8 cellular contexts compared by ENCODE assay signal in genomic region chr5:43066799-43067741, GRCh38. TPM values are rescaled to one million over a fixed set of nuclear protein-coding genes. Genes with fewer than 3 reads are reported as not detected.
DNase-seq lines count a peak whose midpoint lies in the region; ATAC-seq and TF ChIP-seq lines count a peak whose summit lies in the region.

No MANE protein-coding gene starts in this region.

- peak overlapping the region; percentile 71 for H3K4me3 ChIP-seq in colonic mucosa

- intact Hi-C loops in activated CD4-positive, alpha-beta T cell treated with anti-CD3 and anti-CD28 coated beads for 36 hours (cut with DNase I, micrococcal nuclease), result loop anchor here (1.0 to 5.0 kb wide), 16 partner anchors 27 to 490 kb away; partner anchors contain the start of genes NIM1K (in 2 of the 2), TMEM267 (in 2 of the 2), ANXA2R (in 1 of the 2) and HMGCS1 (in 1 of the 2)
- intact Hi-C loops in colonic mucosa (cut with DNase I), result no loop called here

- no peaks in the 10 kb centered on the region for H3K27me3 Mint-ChIP-seq in activated CD4-positive, alpha-beta T cell treated with anti-CD3 and anti-CD28 coated beads for 36 hours

- ATAC-seq in HG03342 (IDR thresholded peaks at IDR 0.05; ENCODE audit: unreplicated experiment) (peak; percentile 37), left lobe of liver (peak; percentile 81)
- ATAC-seq in activated CD4-positive, alpha-beta T cell treated with anti-CD3 and anti-CD28 coated beads for 36 hours, result peak; percentile 51

- H3K36me3 ChIP-seq in colonic mucosa, result no peaks in the 10 kb centered on the region

- H3K4me1 Mint-ChIP-seq in activated CD4-positive, alpha-beta T cell treated with anti-CD3 and anti-CD28 coated beads for 36 hours, result peaks cover 37% of the 10 kb centered on the region

- no peaks in the 10 kb centered on the region for H3K9me3 Mint-ChIP-seq in activated CD4-positive, alpha-beta T cell treated with anti-CD3 and anti-CD28 coated beads for 36 hours (ENCODE audit: low read depth)

- H3K36me3 Mint-ChIP-seq in activated CD4-positive, alpha-beta T cell treated with anti-CD3 and anti-CD28 coated beads for 36 hours (ENCODE audit: low read depth), result peaks cover 17% of the 10 kb centered on the region

- no peak for TF ChIP-seq CTCF in colonic mucosa (IDR thresholded peaks at IDR 0.05)

- H3K27ac Mint-ChIP-seq in activated CD4-positive, alpha-beta T cell treated with anti-CD3 and anti-CD28 coated beads for 36 hours, result peak overlapping the region; percentile 99

- H3K27ac ChIP-seq in colonic mucosa, result peak overlapping the region; percentile 99

- H3K9ac ChIP-seq in colonic mucosa (ENCODE audit: low read depth in 2 of 2, low read length in 2 of 2), result peak overlapping the region; percentile 98 to 99

- H3K4me1 ChIP-seq in colonic mucosa, result peaks cover 14% of the 10 kb centered on the region

- H3K27me3 ChIP-seq in colonic mucosa, result no peaks in the 10 kb centered on the region

- TF ChIP-seq POLR2A in GM18951 (IDR thresholded peaks at IDR 0.05; ENCODE audit: extremely low read depth, insufficient read depth, insufficient read length), result peak; percentile 63

- no peaks in the 10 kb centered on the region for H3K9me3 ChIP-seq in colonic mucosa

- DNase-seq in AG08395 (ENCODE audit: low spot score), result peak; percentile 78
- peak; percentile 85 for DNase-seq in NCI-H460 (ENCODE audit: extremely low read depth, low read depth)
- DNase-seq in activated CD4-positive, alpha-beta T cell treated with anti-CD3 and anti-CD28 coated beads for 36 hours, result peak; percentile 91
- peak; percentile 95 for DNase-seq in colonic mucosa
- DNase-seq in left lobe of liver (ENCODE audit: low spot score), result peak; percentile 92
- DNase-seq in stimulated activated CD4-positive, alpha-beta T cell treated with anti-CD3 and anti-CD28 coated beads, Interleukin-2, amount 100 ng/mL, for 24 hours, result peak; percentile 89 to 93

- in situ Hi-C loops in GM18951 (cut with MboI; ENCODE audit: low sequenced_read_pairs, unreplicated experiment), result no loop called here

- CTCF ChIA-PET in activated CD4-positive, alpha-beta T cell treated with anti-CD3 and anti-CD28 coated beads for 36 hours (lab: Charles Lee), result interaction anchor here (1.0 to 3.4 kb wide), 11 partner anchors 25 to 159 kb away, joined by 3 to 26 read pairs (median 5); no protein-coding TSS in a partner anchor

- H3K4me3 Mint-ChIP-seq in activated CD4-positive, alpha-beta T cell treated with anti-CD3 and anti-CD28 coated beads for 36 hours, result peak overlapping the region; percentile 97

- POLR2A ChIA-PET in activated CD4-positive, alpha-beta T cell treated with anti-CD3 and anti-CD28 coated beads for 36 hours (lab: Charles Lee), result interaction anchor here (0.6 to 2.7 kb wide), 5 partner anchors 59 to 417 kb away, joined by 3 to 7 read pairs (median 3); partner anchors contain the start of genes HMGCS1 and TMEM267

RNA-seq across cellular contexts. Expression of gene ANXA2R, which starts 27.0 kb away (rescaled TPM):
- 4.6 TPM in 2 replicates for total RNA-seq in NCI-H460 (2014; rRNA removed; shearing (Covaris generic))
- 5.2 and 6.9 TPM in 2 replicates for polyA plus RNA-seq in NCI-H460 (2014; cell fraction: nucleus; rRNA removed)
- 1 to 10 TPM; 3.2 to 4.6 TPM for total RNA-seq in activated CD4-positive, alpha-beta T cell treated with anti-CD3 and anti-CD28 coated beads for 36 hours
- 1 to 10 TPM; 1.1 to 1.3 TPM for total RNA-seq in colonic mucosa
- total RNA-seq in left lobe of liver, result 0.35 TPM

RNA-seq across cellular contexts. Expression of gene ZNF131, which starts 53.6 kb away (rescaled TPM):
- total RNA-seq in NCI-H460 (2014; rRNA removed; shearing (Covaris generic)), result 46.4 and 48.1 TPM in 2 replicates
- polyA plus RNA-seq in NCI-H460 (2014; cell fraction: nucleus; rRNA removed), result 52.4 and 55.6 TPM in 2 replicates
- total RNA-seq in activated CD4-positive, alpha-beta T cell treated with anti-CD3 and anti-CD28 coated beads for 36 hours, result 10 to 100 TPM; 30.9 to 33.4 TPM
- 10 to 100 TPM; 21.8 to 23.5 TPM for total RNA-seq in colonic mucosa
- total RNA-seq in left lobe of liver, result 12.4 TPM

Comparison
In these comparisons a context has a peak if more than half of its experiments do, and no peak if none do; other contexts are left out.
1. Peak in every context shown above with its lines: DNase-seq, ATAC-seq, H3K4me3 ChIP-seq and H3K27ac ChIP-seq.